ENCODE assay signal across 8 cellular contexts in the genomic region with DNA sequence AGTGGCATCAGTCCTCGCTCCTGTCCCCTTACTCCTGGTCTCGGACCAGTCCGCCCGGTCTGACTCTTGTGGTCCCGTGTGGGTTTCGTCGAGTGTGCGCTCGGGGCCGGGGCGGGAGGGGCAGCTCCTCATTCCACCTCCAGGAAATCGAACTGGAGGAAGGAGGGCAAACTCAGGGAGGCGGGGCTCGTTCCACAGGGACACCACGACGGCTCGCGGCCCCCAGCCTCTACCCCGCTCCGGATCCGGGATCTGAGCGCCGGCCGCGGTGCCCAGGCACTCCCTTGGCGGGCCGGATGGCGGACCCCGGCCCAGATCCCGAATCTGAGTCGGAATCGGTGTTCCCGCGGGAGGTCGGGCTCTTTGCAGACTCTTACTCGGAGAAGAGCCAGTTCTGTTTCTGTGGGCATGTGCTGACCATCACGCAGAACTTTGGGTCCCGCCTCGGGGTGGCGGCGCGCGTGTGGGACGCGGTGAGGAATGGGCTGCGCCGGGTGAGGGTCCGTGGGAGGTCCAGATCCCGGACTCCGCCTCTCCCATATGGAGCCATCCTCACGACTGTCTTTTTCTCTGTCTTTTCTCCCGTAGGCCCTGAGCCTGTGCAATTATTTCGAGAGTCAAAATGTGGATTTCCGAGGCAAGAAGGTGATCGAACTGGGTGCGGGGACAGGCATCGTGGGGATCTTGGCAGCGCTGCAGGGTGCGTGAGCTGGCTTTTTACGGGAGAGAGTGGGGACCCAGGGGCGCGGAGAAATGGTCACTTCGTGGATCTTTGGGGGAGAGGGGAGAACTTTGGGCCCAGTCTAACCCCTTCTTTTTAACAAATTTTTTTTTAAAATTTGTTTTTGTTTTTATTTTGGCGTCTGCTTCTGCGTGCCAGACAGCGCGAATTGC. TPM values are rescaled to one million over a fixed set of nuclear protein-coding genes. Genes with fewer than 3 reads are reported as not detected.
DNase-seq lines count a peak whose midpoint lies in the region; ATAC-seq and TF ChIP-seq lines count a peak whose summit lies in the region.

TSS of gene EEF1AKMT3 (plus strand) at position 186 of the 894 bp plus-strand sequence. CDS start at position 297, 111 bp downstream.

- no peak for TF ChIP-seq CTCF in CD8-positive, alpha-beta T cell (IDR thresholded peaks at IDR 0.05)
- no peak for TF ChIP-seq CTCF in suprapubic skin (IDR thresholded peaks at IDR 0.05)

- H3K27ac Mint-ChIP-seq in CD8-positive, alpha-beta T cell: peak within 1 kb of the TSS; percentile 97

- no peaks in the 10 kb centered on the region for H3K9me3 Mint-ChIP-seq in CD8-positive, alpha-beta T cell

- intact Hi-C loops in CD8-positive, alpha-beta T cell (cut with DNase I, micrococcal nuclease): loop anchor here (1.0 to 5.0 kb wide), 4 partner anchors 10 to 70 kb away; partner anchors contain the start of genes TSFM (in 2 of the 2) and CDK4 (in 1 of the 2)

- DNase-seq in CD8-positive, alpha-beta T cell: no peak
- DNase-seq in HT-29 (ENCODE audit: low spot score) (peak; percentile 7), T-helper 2 cell (peak in 3 of 5 experiments; percentile 14 to 34 (median 28)), lung microvascular endothelial cell (ENCODE audit: low read depth in 2 of 2) (peak; percentile 37 to 60), suprapubic skin (ENCODE audit: low spot score in 2 of 2) (peak; percentile 80 to 89), GM19238 (ENCODE audit: insufficient read length, low spot score) (no peak)
- peak; percentile 23 for DNase-seq in effector CD8-positive, alpha-beta T cell (lab: John Stamatoyannopoulos, UW)

- no peak for TF ChIP-seq POLR2A in suprapubic skin (IDR thresholded peaks at IDR 0.05)

- H3K27me3 Mint-ChIP-seq in CD8-positive, alpha-beta T cell (ENCODE audit: low read depth): no peaks in the 10 kb centered on the region

- CTCF ChIA-PET in CD8-positive, alpha-beta T cell (lab: Charles Lee): interaction anchor here (0.9 to 4.4 kb wide), 4 partner anchors 9 to 76 kb away, joined by 3 to 11 read pairs (median 5); partner anchors contain the start of gene TSFM

- POLR2A ChIA-PET in CD8-positive, alpha-beta T cell (lab: Charles Lee): interaction anchor here (0.9 to 1.3 kb wide), 6 partner anchors 9 to 28 kb away, joined by 3 to 7 read pairs (median 4); partner anchors contain the start of genes TSFM and TSPAN31

- peaks cover 7% of the 10 kb centered on the region for H3K36me3 ChIP-seq in CD8-positive, alpha-beta T cell (ENCODE audit: insufficient read depth, low read length)
- peaks cover 25% of the 10 kb centered on the region for H3K36me3 ChIP-seq in suprapubic skin

- no peaks in the 10 kb centered on the region for H3K27me3 ChIP-seq in CD8-positive, alpha-beta T cell (ENCODE audit: insufficient read depth, low read length)
- H3K27me3 ChIP-seq in suprapubic skin: no peaks in the 10 kb centered on the region

- no peak for TF ChIP-seq EP300 in suprapubic skin (IDR thresholded peaks at IDR 0.05)

- H3K9me3 ChIP-seq in CD8-positive, alpha-beta T cell (ENCODE audit: low read length): no peaks in the 10 kb centered on the region
- H3K9me3 ChIP-seq in suprapubic skin: no peaks in the 10 kb centered on the region

- H3K4me1 ChIP-seq in CD8-positive, alpha-beta T cell (ENCODE audit: insufficient read depth, low read length): peaks cover 16% of the 10 kb centered on the region
- H3K4me1 ChIP-seq in suprapubic skin: peaks cover 22% of the 10 kb centered on the region

- peaks cover 21% of the 10 kb centered on the region for H3K36me3 Mint-ChIP-seq in CD8-positive, alpha-beta T cell

- H3K4me3 ChIP-seq in CD8-positive, alpha-beta T cell (ENCODE audit: low read depth, low read length): peak within 1 kb of the TSS; percentile 85
- peak within 1 kb of the TSS; percentile 79 for H3K4me3 ChIP-seq in suprapubic skin

- WGBS in suprapubic skin: 1% methylated on average over 43 of the region's 67 CpGs

- peak within 1 kb of the TSS; percentile 96 for H3K4me3 Mint-ChIP-seq in CD8-positive, alpha-beta T cell

- peak; percentile 27 for ATAC-seq in CD8-positive, alpha-beta T cell
- ATAC-seq in GM19455 (IDR thresholded peaks at IDR 0.05; ENCODE audit: unreplicated experiment): peak; percentile 29

- peak within 1 kb of the TSS; percentile 82 for H3K27ac ChIP-seq in CD8-positive, alpha-beta T cell (ENCODE audit: low read depth, low read length)
- peak within 1 kb of the TSS; percentile 85 for H3K27ac ChIP-seq in suprapubic skin

- H3K4me1 Mint-ChIP-seq in CD8-positive, alpha-beta T cell (ENCODE audit: low read depth): peaks cover 17% of the 10 kb centered on the region

RNA-seq across cellular contexts. Expression of gene EEF1AKMT3, which starts in this region (rescaled TPM):
- 1 to 10 TPM in 1 of 2 experiments, under 1 TPM in 1; 0.81 to 1.7 TPM for total RNA-seq in CD8-positive, alpha-beta T cell
- total RNA-seq in HT-29 (2014; rRNA removed; shearing (Covaris generic)): 1.1 and 6.9 TPM in 2 replicates
- total RNA-seq in lung microvascular endothelial cell: 3.5 and 5.0 TPM in 2 replicates
- total RNA-seq in suprapubic skin: 10 to 100 TPM in 3 of 4 donors, 1 to 10 TPM in 1; 8.7 to 13.7 (median 11.3) TPM

Comparison
In these comparisons a context has a peak if more than half of its experiments do, and no peak if none do; other contexts are left out.
1. DNase-seq: peak in HT-29 (single experiment), T-helper 2 cell (3 of 5), effector CD8-positive, alpha-beta T cell (single experiment), lung microvascular endothelial cell (2 of 2) and suprapubic skin (2 of 2); none in CD8-positive, alpha-beta T cell (0 of 7) and GM19238 (single experiment).